Comparison of ENCODE assay signal across 24 cellular contexts in genomic region chr5:116765441-116765840, GRCh38.
DNase-seq lines count a peak whose midpoint lies in the region; ATAC-seq, FAIRE-seq and TF ChIP-seq lines count a peak whose summit lies in the region.
"Had no signal": no experiment of that assay in that cellular context is flagged by ENCODE, and none has a peak within 500 bp of the region (broad histone marks: within the 10 kb centered on the region; RNA-seq: fewer than 3 reads in every experiment).

No MANE protein-coding gene starts in this region.

- H3K27me3 Mint-ChIP-seq in GM23338 (ENCODE audit: insufficient read depth, low read depth, poor library complexity) = peaks cover 6% of the 10 kb centered on the region

- no peak overlapping the region for H4K91ac ChIP-seq in H1 (replicated peaks; ENCODE audit: insufficient read length, low read length)
- peak overlapping the region; percentile 74 for H4K91ac ChIP-seq in trophoblast cell (ENCODE audit: low read depth, low read length)

- H4K8ac ChIP-seq in H1 (ENCODE audit: extremely low read depth, insufficient read depth, low read length) (no peak overlapping the region), trophoblast cell (ENCODE audit: low read depth, low read length) (peak overlapping the region; percentile 67)

- H4K20me1 ChIP-seq in GM23338 (replicated peaks; ENCODE audit: insufficient read depth) = no peaks in the 10 kb centered on the region
- H4K20me1 ChIP-seq in H1 (replicated peaks in 1 of 2; ENCODE audit: control insufficient read depth in 1 of 2, insufficient read depth in 2 of 2, low read length in 2 of 2) = no peaks in the 10 kb centered on the region
- no peaks in the 10 kb centered on the region for H4K20me1 ChIP-seq in PC-9 (ENCODE audit: insufficient read depth)

- H3K4me1 Mint-ChIP-seq in GM23338 = peaks cover 21% of the 10 kb centered on the region

- DNase-seq in GM23338 (ENCODE audit: low spot score) (no peak), RWPE2 (ENCODE audit: low spot score) (no peak), H1 (ENCODE audit: low read depth in 1 of 2, low spot score in 2 of 2) (no peak), trophoblast cell (peak in 1 of 2 donors; percentile 8), NCI-H1930 (lab: John Stamatoyannopoulos, UW) (no peak), PC-9 (no peak)
- DNase-seq: activated CD4-positive, alpha-beta T cell treated with anti-CD3 and anti-CD28 coated beads for 1 hour; activated CD8-positive, alpha-beta memory T cell treated with anti-CD3 and anti-CD28 coated beads for 24 hours; activated naive CD4-positive, alpha-beta T cell treated with anti-CD3 and anti-CD28 coated beads for 36 hours; activated T-cell treated with anti-CD3 and anti-CD28 coated beads, Interleukin-2, amount 50 U/mL, for 48 hours; anterior cingulate cortex; EL; GM23248; heart right ventricle; KBM-7; NCI-H2029; NCI-H524; occipital lobe; stimulated activated CD8-positive, alpha-beta memory T cell treated with anti-CD3 and anti-CD28 coated beads, Interleukin-4, amount 100 ng/mL, for 48 hours; SW 1271; upper lobe of right lung had no signal

- no TSS peak for BruUV-seq in PC-9 (replicated peaks; lab: Mats Ljungman, UMichigan)

- no peak overlapping the region for H3K4ac ChIP-seq in H1 (replicated peaks; ENCODE audit: insufficient read length, low read depth, low read length)
- H3K4ac ChIP-seq in trophoblast cell (ENCODE audit: low read depth, low read length) = no peak overlapping the region

- no peak overlapping the region; the same call in 1 of the 2 replicates for H2BK5ac ChIP-seq in H1 (ENCODE audit: low read depth, low read length)
- peak overlapping the region; percentile 69 for H2BK5ac ChIP-seq in trophoblast cell (ENCODE audit: low read depth, low read length, poor library complexity)

- no peaks in the 10 kb centered on the region for H3K36me3 Mint-ChIP-seq in GM23338 (ENCODE audit: low read depth)

- H3K23me2 ChIP-seq in H1 (ENCODE audit: low read depth, low read length) = no peaks in the 10 kb centered on the region

- H3K18ac ChIP-seq in H1 (ENCODE audit: extremely low read depth, low read length) (no peak overlapping the region), trophoblast cell (ENCODE audit: low read length) (peak overlapping the region; percentile 69)

- 0 out of 2 replicates have a peak overlapping the region, but pooled peaks have one; percentile 76 for H2BK12ac ChIP-seq in H1 (ENCODE audit: low read depth, low read length)
- H2BK12ac ChIP-seq in trophoblast cell (ENCODE audit: low read length) = peak overlapping the region; percentile 96

- no peak overlapping the region for H4K5ac ChIP-seq in H1 (ENCODE audit: insufficient read length, low read depth, low read length)

- H3K79me1 ChIP-seq in H1 (ENCODE audit: low read depth, low read length) (no peaks in the 10 kb centered on the region), trophoblast cell (ENCODE audit: low read length) (peaks cover 14% of the 10 kb centered on the region)

- no peak overlapping the region for H2AK5ac ChIP-seq in H1 (ENCODE audit: low read depth, low read length)
- peak overlapping the region; percentile 94 for H2AK5ac ChIP-seq in trophoblast cell (ENCODE audit: low read length)

- H3F3A ChIP-seq in GM23338 (replicated peaks; ENCODE audit: low read depth) (no peaks in the 10 kb centered on the region), PC-9 (ENCODE audit: insufficient read depth, low read depth) (no peaks in the 10 kb centered on the region)

- TF ChIP-seq POLR2A in H1 (IDR thresholded peaks at IDR 0.05; ENCODE audit: control extremely low read depth in 1 of 2, low read depth in 2 of 2, low read length in 2 of 2) = no peak

- H4K12ac ChIP-seq in trophoblast cell (ENCODE audit: low read depth, low read length) = no peak overlapping the region

- H3K9ac ChIP-seq in H1 (replicated peaks in 1 of 4; ENCODE audit: extremely low read depth in 1 of 4, low read depth in 3 of 4, low read length in 3 of 4) (no peak overlapping the region), trophoblast cell (ENCODE audit: low read length) (no peak overlapping the region)
- H3K9ac ChIP-seq: GM23248 had no signal

- H3K36me3 ChIP-seq in GM23338 (ENCODE audit: insufficient read depth) (no peaks in the 10 kb centered on the region), RWPE2 (ENCODE audit: low read depth) (no peaks in the 10 kb centered on the region), H1 (ENCODE audit: control insufficient read depth in 2 of 4, insufficient read depth in 4 of 4, low read length in 3 of 4) (no peaks in the 10 kb centered on the region), trophoblast cell (ENCODE audit: control insufficient read depth in 1 of 2, insufficient read depth in 2 of 2, low read length in 2 of 2) (no peaks in the 10 kb centered on the region), PC-9 (ENCODE audit: low read depth) (no peaks in the 10 kb centered on the region)
- H3K36me3 ChIP-seq: heart right ventricle, upper lobe of right lung had no signal

- no peak overlapping the region for H3K4me3 Mint-ChIP-seq in GM23338
- H3K4me3 Mint-ChIP-seq: activated naive CD4-positive, alpha-beta T cell treated with anti-CD3 and anti-CD28 coated beads for 36 hours had no signal

- intact Hi-C loops in PC-9 (cut with micrococcal nuclease; ENCODE audit: unreplicated experiment) = no loop called here

- no peak overlapping the region for H2BK15ac ChIP-seq in H1 (ENCODE audit: low read length)

- CTCF ChIA-PET in H1 (lab: Charles Lee; ENCODE audit: partially characterized antibody) = no interaction called here
- CTCF ChIA-PET in PC-9 (lab: Charles Lee) = no interaction called here

- 90% methylated on average over 1 of the region's 1 CpG; no CpG with 5 or more reads in 1 of the 2 experiments for WGBS in H1 (ENCODE audit: extremely low coverage in 1 of 2, insufficient coverage in 1 of 2, insufficient read length in 1 of 2, insufficient replicate concordance in 2 of 2, low coverage in 1 of 2, low lambda C conversion rate in 2 of 2, missing lambda C conversion rate in 1 of 2), 2 experiments
- no CpG with 5 or more reads among the region's 1 CpG for WGBS in trophoblast cell (ENCODE audit: extremely low coverage, insufficient coverage, insufficient read length)

- H3K9me3 Mint-ChIP-seq in GM23338 = no peaks in the 10 kb centered on the region
- H3K9me3 Mint-ChIP-seq: activated naive CD4-positive, alpha-beta T cell treated with anti-CD3 and anti-CD28 coated beads for 36 hours had no signal

- H2BK120ac ChIP-seq in H1 (replicated peaks; ENCODE audit: low read depth, low read length) = peak overlapping the region; percentile 48
- H2BK120ac ChIP-seq in trophoblast cell (ENCODE audit: insufficient read depth, low read length, poor library complexity) = peak overlapping the region; percentile 58

- FAIRE-seq in H1 (lab: Jason Lieb, UNC) = no peak
- FAIRE-seq: endometrium had no signal

- H3K23ac ChIP-seq in H1 (ENCODE audit: insufficient read length) = no peak overlapping the region
- H3K23ac ChIP-seq in trophoblast cell (ENCODE audit: low read length) = no peak overlapping the region

- no peak overlapping the region for H3K56ac ChIP-seq in H1 (replicated peaks; ENCODE audit: insufficient read length, low read depth, low read length)

- H3K4me3 ChIP-seq in GM23338 (no peak overlapping the region), RWPE2 (ENCODE audit: severe bottlenecking) (no peak overlapping the region), H1 (ENCODE audit: extremely low read depth in 1 of 4, insufficient read depth in 2 of 4, low read depth in 3 of 4, low read length in 4 of 4) (no peak overlapping the region), trophoblast cell (ENCODE audit: low read depth, low read length) (no peak overlapping the region), PC-9 (no peak overlapping the region)
- H3K4me3 ChIP-seq: coronary artery, GM23248, heart right ventricle, upper lobe of right lung had no signal

- H3K27ac Mint-ChIP-seq in GM23338 = no peak overlapping the region
- H3K27ac Mint-ChIP-seq: activated naive CD4-positive, alpha-beta T cell treated with anti-CD3 and anti-CD28 coated beads for 36 hours had no signal

- no peak overlapping the region for H2BK20ac ChIP-seq in H1 (ENCODE audit: low read length)

- no peaks in the 10 kb centered on the region for H3K9me3 ChIP-seq in RWPE2 (ENCODE audit: severe bottlenecking)
- H3K9me3 ChIP-seq in H1 (ENCODE audit: insufficient read depth in 2 of 2, low read depth in 1 of 2, low read length in 1 of 2) = no peaks in the 10 kb centered on the region
- H3K9me3 ChIP-seq in trophoblast cell (ENCODE audit: insufficient read depth, low read depth, low read length) = no peaks in the 10 kb centered on the region
- H3K9me3 ChIP-seq in PC-9 (ENCODE audit: insufficient read depth, low read depth) = no peaks in the 10 kb centered on the region
- H3K9me3 ChIP-seq: heart right ventricle, upper lobe of right lung had no signal

- TF ChIP-seq RAD21 in H1 (IDR thresholded peaks at IDR 0.05 in 1 of 2, conservative IDR thresholded peaks at IDR 0.05 in 1 of 2; ENCODE audit: low read depth in 2 of 2, low read length in 2 of 2) = no peak

- H3K4me1 ChIP-seq in GM23338 (ENCODE audit: insufficient read depth) (peaks cover 17% of the 10 kb centered on the region), RWPE2 (ENCODE audit: insufficient read depth, poor library complexity, severe bottlenecking) (peaks cover 19% of the 10 kb centered on the region), H1 (replicated peaks in 1 of 4; ENCODE audit: control insufficient read depth in 3 of 4, insufficient read depth in 4 of 4, low read length in 3 of 4) (peaks cover 2 to 12% (median 3%) of the 10 kb centered on the region in 4 experiments; a peak in 5 of 7 replicates), trophoblast cell (ENCODE audit: control insufficient read depth in 1 of 2, insufficient read depth in 2 of 2, low read length in 2 of 2) (peaks cover 3 to 5% of the 10 kb centered on the region in 2 experiments), PC-9 (replicated peaks; ENCODE audit: insufficient read depth) (no peaks in the 10 kb centered on the region)
- H3K4me1 ChIP-seq: heart right ventricle, upper lobe of right lung had no signal

- POLR2A ChIA-PET in H1 (lab: Charles Lee; ENCODE audit: partially characterized antibody) = no interaction called here
- POLR2A ChIA-PET in PC-9 (lab: Charles Lee; ENCODE audit: unreplicated experiment) = no interaction called here

- H3K9me2 ChIP-seq in GM23338 (ENCODE audit: insufficient read depth) = no peaks in the 10 kb centered on the region
- no peaks in the 10 kb centered on the region for H3K9me2 ChIP-seq in PC-9 (ENCODE audit: insufficient read depth)

- no peaks in the 10 kb centered on the region for H3K27me3 ChIP-seq in GM23338 (ENCODE audit: insufficient read depth)
- H3K27me3 ChIP-seq in RWPE2 (ENCODE audit: insufficient read depth, poor library complexity, severe bottlenecking) = no peaks in the 10 kb centered on the region
- H3K27me3 ChIP-seq in H1 (replicated peaks in 1 of 4; ENCODE audit: control insufficient read depth in 3 of 4, extremely low read depth in 1 of 4, insufficient read depth in 3 of 4, low read length in 3 of 4) = no peaks in the 10 kb centered on the region
- H3K27me3 ChIP-seq in trophoblast cell (ENCODE audit: insufficient read depth, low read length) = no peaks in the 10 kb centered on the region
- H3K27me3 ChIP-seq in PC-9 (ENCODE audit: insufficient read depth, low read depth) = peaks cover 22% of the 10 kb centered on the region; the same call in 1 of the 2 replicates
- H3K27me3 ChIP-seq: heart right ventricle, upper lobe of right lung had no signal

- peak overlapping the region; percentile 25; the same call in 1 of the 2 replicates for H2AFZ ChIP-seq in GM23338
- no peak overlapping the region for H2AFZ ChIP-seq in H1 (ENCODE audit: low read length)
- H2AFZ ChIP-seq in trophoblast cell (ENCODE audit: insufficient read depth, low read length, poor library complexity) = no peak overlapping the region
- no peak overlapping the region for H2AFZ ChIP-seq in PC-9
- H2AFZ ChIP-seq: GM23248 had no signal

- no peak for TF ChIP-seq CTCF in GM23338 (conservative IDR thresholded peaks at IDR 0.05; ENCODE audit: low read depth in 2 of 2)
- no peak for TF ChIP-seq CTCF in RWPE2 (IDR thresholded peaks at IDR 0.05; ENCODE audit: poor library complexity, severe bottlenecking)
- no peak for TF ChIP-seq CTCF in H1 (IDR thresholded peaks at IDR 0.05; ENCODE audit: control extremely low read depth in 1 of 3, insufficient read depth in 1 of 3, low read depth in 1 of 3, low read length in 3 of 3)
- TF ChIP-seq CTCF in PC-9 (conservative IDR thresholded peaks at IDR 0.05) = no peak

- H3K4me2 ChIP-seq in GM23338 = no peak overlapping the region
- H3K4me2 ChIP-seq in H1 (ENCODE audit: insufficient read depth in 1 of 2, low read depth in 2 of 2, low read length in 2 of 2) = no peak overlapping the region
- no peak overlapping the region for H3K4me2 ChIP-seq in trophoblast cell (ENCODE audit: low read length)
- no peak overlapping the region for H3K4me2 ChIP-seq in PC-9

- ATAC-seq in GM23338 (no peak), RWPE2 (ENCODE audit: low read depth) (no peak), HG03354 (IDR thresholded peaks at IDR 0.05; ENCODE audit: poor library complexity, severe bottlenecking, unreplicated experiment) (no peak)
- ATAC-seq: heart right ventricle, upper lobe of right lung had no signal

- no peaks in the 10 kb centered on the region for H3K79me2 ChIP-seq in GM23338 (replicated peaks; ENCODE audit: insufficient read depth)
- no peaks in the 10 kb centered on the region for H3K79me2 ChIP-seq in H1 (ENCODE audit: control insufficient read depth in 1 of 2, insufficient read depth in 2 of 2, low read length in 2 of 2)
- H3K79me2 ChIP-seq in trophoblast cell (ENCODE audit: control insufficient read depth, insufficient read depth, low read length, poor library complexity) = peaks cover 2% of the 10 kb centered on the region
- no peaks in the 10 kb centered on the region for H3K79me2 ChIP-seq in PC-9 (ENCODE audit: low read depth)

- H3K27ac ChIP-seq in GM23338 (ENCODE audit: low read depth) = no peak overlapping the region
- H3K27ac ChIP-seq in RWPE2 (ENCODE audit: poor library complexity, severe bottlenecking) = peak overlapping the region; percentile 48
- H3K27ac ChIP-seq in H1 (ENCODE audit: low read depth, low read length) = no peak overlapping the region
- H3K27ac ChIP-seq in trophoblast cell (ENCODE audit: low read depth, low read length) = peak overlapping the region; percentile 15
- H3K27ac ChIP-seq in PC-9 = no peak overlapping the region
- H3K27ac ChIP-seq: coronary artery, GM23248, upper lobe of right lung had no signal

- no peak for TF ChIP-seq EP300 in H1 (IDR thresholded peaks at IDR 0.05; ENCODE audit: borderline replicate concordance in 1 of 2, low read depth in 2 of 2, low read length in 2 of 2)

- H3K14ac ChIP-seq in H1 (ENCODE audit: insufficient read length) (no peak overlapping the region), trophoblast cell (ENCODE audit: low read length) (peak overlapping the region; percentile 94)

Comparison
In these comparisons a context has a peak if more than half of its experiments do, and no peak if none do; other contexts are left out.
1. H3K27ac ChIP-seq: peak in RWPE2 (single experiment) and trophoblast cell (single experiment); none in GM23338 (single experiment), H1 (single experiment) and PC-9 (single experiment).